10 cellular contexts compared by ENCODE assay signal in the genomic region with DNA sequence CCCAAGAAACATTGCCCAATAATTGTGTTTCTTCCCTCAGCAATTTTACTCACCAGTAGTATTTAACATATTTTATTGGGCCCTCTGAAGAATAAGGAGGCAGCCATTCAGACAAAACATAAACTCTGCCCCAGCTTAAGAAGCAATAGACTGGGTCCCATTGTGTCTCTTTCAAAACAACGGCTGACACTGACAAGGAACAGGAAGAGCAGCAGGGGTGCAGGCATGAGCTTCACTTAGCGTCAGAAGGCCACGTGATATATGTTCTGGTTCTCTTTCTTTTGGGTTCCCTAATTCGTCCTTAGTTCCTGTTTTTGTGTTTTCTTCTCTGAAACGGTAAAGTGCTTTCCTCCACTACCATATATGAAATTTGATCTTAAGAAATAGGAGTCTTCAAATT.
DNase-seq lines count a peak whose midpoint lies in the region; ATAC-seq and TF ChIP-seq lines count a peak whose summit lies in the region.
"Had no signal": no experiment of that assay in that cellular context is flagged by ENCODE, and none has a peak within 500 bp of the region (broad histone marks: within the 10 kb centered on the region; RNA-seq: fewer than 3 reads in every experiment).

No MANE protein-coding gene starts in this region.

- H3K36me3 Mint-ChIP-seq in IgD-negative memory B cell: no peaks in the 10 kb centered on the region
- no peaks in the 10 kb centered on the region for H3K36me3 Mint-ChIP-seq in activated B cell treated with CpG ODN at 0.5 μM for 24 hours (ENCODE audit: low read depth)

- H3K27ac Mint-ChIP-seq in IgD-negative memory B cell (peak overlapping the region; percentile 46 to 92 (median 72)), activated B cell treated with CpG ODN at 0.5 μM for 24 hours (peak overlapping the region; percentile 82)

- POLR2A ChIA-PET in activated B cell treated with CpG ODN at 0.5 μM for 24 hours (lab: Charles Lee): no interaction called here

- peaks cover 5 to 18% (median 13%) of the 10 kb centered on the region in 3 donors for H3K4me1 Mint-ChIP-seq in IgD-negative memory B cell
- H3K4me1 Mint-ChIP-seq in activated B cell treated with CpG ODN at 0.5 μM for 24 hours: peaks cover 20% of the 10 kb centered on the region

- peaks cover 0 to 11% (median 3%) of the 10 kb centered on the region in 3 donors for H3K9me3 Mint-ChIP-seq in IgD-negative memory B cell
- H3K9me3 Mint-ChIP-seq in activated B cell treated with CpG ODN at 0.5 μM for 24 hours: no peaks in the 10 kb centered on the region

- no peaks in the 10 kb centered on the region for H3K27me3 Mint-ChIP-seq in IgD-negative memory B cell
- no peaks in the 10 kb centered on the region for H3K27me3 Mint-ChIP-seq in activated B cell treated with CpG ODN at 0.5 μM for 24 hours

- intact Hi-C loops in activated B cell treated with CpG ODN at 0.5 μM for 24 hours (cut with micrococcal nuclease): no loop called here

- CTCF ChIA-PET in activated B cell treated with CpG ODN at 0.5 μM for 24 hours (lab: Charles Lee): no interaction called here

- ATAC-seq in activated B cell treated with CpG ODN at 0.5 μM for 24 hours (ENCODE audit: low read depth) (peak; percentile 77), HG03135 (IDR thresholded peaks at IDR 0.05; ENCODE audit: unreplicated experiment) (no peak)
- ATAC-seq: left colon had no signal

- DNase-seq in Ammon's horn (ENCODE audit: low spot score) (peak; percentile 73), activated B cell treated with CpG ODN at 0.5 μM for 24 hours (no peak), medulla oblongata (ENCODE audit: extremely low spot score) (peak; percentile 87), GOT3 (lab: John Stamatoyannopoulos, UW) (no peak), GM19238 (ENCODE audit: insufficient read length, low spot score) (no peak), NAMALWA (ENCODE audit: low spot score) (no peak)
- DNase-seq: left colon, RPMI8226 had no signal

- TF ChIP-seq CTCF in activated B cell treated with CpG ODN at 0.5 μM for 24 hours (IDR thresholded peaks at IDR 0.05): no peak

- H3K4me3 Mint-ChIP-seq in IgD-negative memory B cell (peak overlapping the region in 3 of 4 donors; percentile 39 to 86 (median 85)), activated B cell treated with CpG ODN at 0.5 μM for 24 hours (peak overlapping the region; percentile 63)

Comparison
In these comparisons a context has a peak if more than half of its experiments do, and no peak if none do; other contexts are left out.
1. DNase-seq: peak in Ammon's horn (single experiment) and medulla oblongata (single experiment); none in activated B cell treated with CpG ODN at 0.5 μM for 24 hours (single experiment), GOT3 (single experiment), GM19238 (single experiment) and NAMALWA (single experiment).